ENCODE assay signal across 8 cellular contexts in the genomic region with DNA sequence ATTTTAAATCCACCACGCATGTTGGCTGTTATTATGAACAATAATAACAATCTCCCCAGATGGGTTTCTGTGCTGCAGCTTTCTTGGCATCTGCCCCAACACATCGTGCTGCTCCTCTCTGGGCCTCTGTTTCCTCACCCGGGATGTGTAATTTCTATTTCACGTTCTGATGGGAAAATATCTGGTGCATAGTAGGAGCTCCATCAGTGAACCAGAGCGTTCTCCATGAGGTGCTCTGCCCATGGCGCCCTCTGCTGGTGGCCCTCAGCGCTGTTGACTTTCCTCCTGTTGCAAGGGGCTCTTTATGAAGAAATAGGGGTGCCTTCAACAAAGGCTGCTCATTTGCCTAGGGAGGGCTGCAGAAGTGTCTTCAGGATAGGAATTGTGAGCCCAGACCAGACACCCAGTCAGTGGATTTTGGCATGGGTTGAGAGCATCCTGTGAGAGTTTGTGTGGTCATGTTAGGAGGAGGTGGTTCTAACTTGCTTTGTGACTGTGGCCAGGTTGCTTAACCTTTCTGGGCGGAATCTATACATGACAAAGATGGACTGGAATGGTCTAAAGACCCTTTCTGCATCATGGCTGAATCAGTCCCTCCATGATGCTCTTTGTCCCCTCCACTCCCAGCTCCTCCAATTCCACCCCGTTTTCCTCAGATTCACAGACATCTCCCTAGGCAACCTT. TPM values are rescaled to one million over a fixed set of nuclear protein-coding genes. Genes with fewer than 3 reads are reported as not detected.
DNase-seq lines count a peak whose midpoint lies in the region; ATAC-seq and TF ChIP-seq lines count a peak whose summit lies in the region.

No MANE protein-coding gene starts in this region.

- H2BK12ac ChIP-seq in trophoblast cell (ENCODE audit: low read length), result no peak overlapping the region

- no peak overlapping the region for H2AFZ ChIP-seq in trophoblast cell (ENCODE audit: insufficient read depth, low read length, poor library complexity)

- no peak overlapping the region for H3K9ac ChIP-seq in trophoblast cell (ENCODE audit: low read length)

- no peak overlapping the region for H4K8ac ChIP-seq in trophoblast cell (ENCODE audit: low read depth, low read length)

- no peak overlapping the region for H3K4me2 ChIP-seq in trophoblast cell (ENCODE audit: low read length)

- no peak overlapping the region for H4K91ac ChIP-seq in trophoblast cell (ENCODE audit: low read depth, low read length)

- TF ChIP-seq CTCF in fibroblast of mammary gland (conservative IDR thresholded peaks at IDR 0.05; ENCODE audit: control insufficient read depth, insufficient read depth, low read depth, low read length), result peak; percentile 87

- no peaks in the 10 kb centered on the region for H3K79me2 ChIP-seq in trophoblast cell (ENCODE audit: control insufficient read depth, insufficient read depth, low read length, poor library complexity)

- H2BK5ac ChIP-seq in trophoblast cell (ENCODE audit: low read depth, low read length, poor library complexity), result no peak overlapping the region

- H2AK5ac ChIP-seq in trophoblast cell (ENCODE audit: low read length), result no peak overlapping the region

- H3K27me3 ChIP-seq in trophoblast cell (ENCODE audit: insufficient read depth, low read length), result peaks cover 3% of the 10 kb centered on the region

- H3K4me3 ChIP-seq in fibroblast of mammary gland (ENCODE audit: control insufficient read depth, low read depth, low read length) (no peak overlapping the region), trophoblast cell (ENCODE audit: low read depth, low read length) (no peak overlapping the region)

- H3K79me1 ChIP-seq in trophoblast cell (ENCODE audit: low read length), result no peaks in the 10 kb centered on the region

- no peak overlapping the region for H3K14ac ChIP-seq in trophoblast cell (ENCODE audit: low read length)

- H2BK120ac ChIP-seq in trophoblast cell (ENCODE audit: insufficient read depth, low read length, poor library complexity), result no peak overlapping the region

- DNase-seq in NCI-H146 (lab: John Stamatoyannopoulos, UW) (peak; percentile 10), NCI-H146 treated with DMSO at 0.1 percent for 48 hours (lab: John Stamatoyannopoulos, UW; ENCODE audit: unreplicated experiment) (no peak), NCI-H69 (lab: John Stamatoyannopoulos, UW) (peak; percentile 34), fibroblast of mammary gland (ENCODE audit: low read depth) (peak; percentile 40), trophoblast cell (peak; percentile 27 to 61)
- DNase-seq in activated T-cell treated with anti-CD3 and anti-CD28 coated beads, Interleukin-2, amount 50 U/mL, for 1 hour, result peak; percentile 61

- no peak overlapping the region for H4K12ac ChIP-seq in trophoblast cell (ENCODE audit: low read depth, low read length)

- ATAC-seq in GM21576 (IDR thresholded peaks at IDR 0.05; ENCODE audit: unreplicated experiment) (no peak), HG03039 (IDR thresholded peaks at IDR 0.05; ENCODE audit: unreplicated experiment) (no peak)

- H3K9me3 ChIP-seq in trophoblast cell (ENCODE audit: insufficient read depth, low read depth, low read length), result peaks cover 8% of the 10 kb centered on the region

- no peak overlapping the region for H3K23ac ChIP-seq in trophoblast cell (ENCODE audit: low read length)

- H3K18ac ChIP-seq in trophoblast cell (ENCODE audit: low read length), result no peak overlapping the region

- no peaks in the 10 kb centered on the region for H3K36me3 ChIP-seq in trophoblast cell (ENCODE audit: control insufficient read depth in 1 of 2, insufficient read depth in 2 of 2, low read length in 2 of 2)

- no peak overlapping the region for H3K27ac ChIP-seq in trophoblast cell (ENCODE audit: low read depth, low read length)

- no peak overlapping the region for H3K4ac ChIP-seq in trophoblast cell (ENCODE audit: low read depth, low read length)

- no CpG with 5 or more reads among the region's 9 CpGs for WGBS in trophoblast cell (ENCODE audit: extremely low coverage, insufficient coverage, insufficient read length)

- no peaks in the 10 kb centered on the region for H3K4me1 ChIP-seq in trophoblast cell (ENCODE audit: control insufficient read depth in 1 of 2, insufficient read depth in 2 of 2, low read length in 2 of 2)

RNA-seq across cellular contexts. Expression of gene SCRT2, which starts 8.1 kb away (rescaled TPM):
- not detected in 2 replicates for polyA plus RNA-seq in trophoblast cell (2013)

RNA-seq across cellular contexts. Expression of gene SRXN1, which starts 14.5 kb away (rescaled TPM):
- 22.9 and 25.4 TPM in 2 replicates for polyA plus RNA-seq in trophoblast cell (2013)

RNA-seq across cellular contexts. Expression of gene TCF15, which starts 57.4 kb away (rescaled TPM):
- polyA plus RNA-seq in trophoblast cell (2013), result 1.1 and 1.3 TPM in 2 replicates
